Comparison of ENCODE assay signal across 10 cellular contexts in genomic region chr1:65063025-65063424, GRCh38.
DNase-seq lines count a peak whose midpoint lies in the region; ATAC-seq and TF ChIP-seq lines count a peak whose summit lies in the region.
"Had no signal": no experiment of that assay in that cellular context is flagged by ENCODE, and none has a peak within 500 bp of the region (broad histone marks: within the 10 kb centered on the region; RNA-seq: fewer than 3 reads in every experiment).

No MANE protein-coding gene starts in this region.

- no peak overlapping the region for H3K4me3 Mint-ChIP-seq in osteocyte (ENCODE audit: unreplicated experiment)

- DNase-seq in NCI-H446 treated with DMSO at 0.1 percent for 48 hours (lab: John Stamatoyannopoulos, UW): peak; percentile 18
- no peak for DNase-seq in NCI-H446 (lab: John Stamatoyannopoulos, UW)
- no peak for DNase-seq in HEK293T (ENCODE audit: extremely low spot score)
- DNase-seq in osteocyte (ENCODE audit: extremely low spot score, unreplicated experiment): no peak
- DNase-seq in AG20443 (ENCODE audit: low spot score): no peak
- DNase-seq: stimulated activated CD4-positive, alpha-beta T cell treated with anti-CD3 and anti-CD28 coated beads, Interleukin-4, amount 100 ng/mL, for 24 hours; upper lobe of right lung had no signal

- no peak for ATAC-seq in activated CD4-positive, CD25-positive, alpha-beta regulatory T cell treated with anti-CD3 and anti-CD28 coated beads, Interleukin-2, amount 50 U/mL, for 24 hours
- no peak for ATAC-seq in GM21717 (IDR thresholded peaks at IDR 0.05; ENCODE audit: unreplicated experiment)
- ATAC-seq: upper lobe of right lung had no signal

- TF ChIP-seq CTCF in VCaP (conservative IDR thresholded peaks at IDR 0.05) (peak; percentile 71), osteocyte (IDR thresholded peaks at IDR 0.05) (peak; percentile 36)

- no peak overlapping the region for H3K27ac ChIP-seq in VCaP
- H3K27ac ChIP-seq: upper lobe of right lung had no signal

- H3K9me3 Mint-ChIP-seq in osteocyte (ENCODE audit: unreplicated experiment): no peaks in the 10 kb centered on the region

- peaks cover 7% of the 10 kb centered on the region for H3K27me3 Mint-ChIP-seq in osteocyte (ENCODE audit: unreplicated experiment)

- no peak overlapping the region for H3K27ac Mint-ChIP-seq in osteocyte (ENCODE audit: unreplicated experiment)

- peaks cover 29% of the 10 kb centered on the region for H3K4me1 Mint-ChIP-seq in osteocyte (ENCODE audit: unreplicated experiment)

- CTCF ChIA-PET in HEK293T (lab: Yijun Ruan, JAX): interaction anchor here (0.7 to 1.5 kb wide), 4 partner anchors 12 to 625 kb away, joined by 3 to 7 read pairs (median 5); no protein-coding TSS in a partner anchor

- H3K36me3 Mint-ChIP-seq in osteocyte (ENCODE audit: unreplicated experiment): peaks cover 18% of the 10 kb centered on the region

- POLR2A ChIA-PET in HEK293T (lab: Yijun Ruan, JAX): interaction anchor here (1.0 kb wide), 1 partner anchor 86 kb away, joined by 4 read pairs; no protein-coding TSS in a partner anchor

TF ChIP-seq in HEK293T, 16 proteins besides CTCF, POLR2A, EP300 and RAD21:
- TF ChIP-seq, protein P1, sequence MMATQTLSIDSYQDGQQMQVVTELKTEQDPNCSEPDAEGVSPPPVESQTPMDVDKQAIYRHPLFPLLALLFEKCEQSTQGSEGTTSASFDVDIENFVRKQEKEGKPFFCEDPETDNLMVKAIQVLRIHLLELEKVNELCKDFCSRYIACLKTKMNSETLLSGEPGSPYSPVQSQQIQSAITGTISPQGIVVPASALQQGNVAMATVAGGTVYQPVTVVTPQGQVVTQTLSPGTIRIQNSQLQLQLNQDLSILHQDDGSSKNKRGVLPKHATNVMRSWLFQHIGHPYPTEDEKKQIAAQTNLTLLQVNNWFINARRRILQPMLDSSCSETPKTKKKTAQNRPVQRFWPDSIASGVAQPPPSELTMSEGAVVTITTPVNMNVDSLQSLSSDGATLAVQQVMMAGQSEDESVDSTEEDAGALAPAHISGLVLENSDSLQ (IDR thresholded peaks at IDR 0.05): peak; percentile 85
- no peak for TF ChIP-seq NFRKB (IDR thresholded peaks at IDR 0.05)
